ENCODE assay signal across 8 cellular contexts in the genomic region with DNA sequence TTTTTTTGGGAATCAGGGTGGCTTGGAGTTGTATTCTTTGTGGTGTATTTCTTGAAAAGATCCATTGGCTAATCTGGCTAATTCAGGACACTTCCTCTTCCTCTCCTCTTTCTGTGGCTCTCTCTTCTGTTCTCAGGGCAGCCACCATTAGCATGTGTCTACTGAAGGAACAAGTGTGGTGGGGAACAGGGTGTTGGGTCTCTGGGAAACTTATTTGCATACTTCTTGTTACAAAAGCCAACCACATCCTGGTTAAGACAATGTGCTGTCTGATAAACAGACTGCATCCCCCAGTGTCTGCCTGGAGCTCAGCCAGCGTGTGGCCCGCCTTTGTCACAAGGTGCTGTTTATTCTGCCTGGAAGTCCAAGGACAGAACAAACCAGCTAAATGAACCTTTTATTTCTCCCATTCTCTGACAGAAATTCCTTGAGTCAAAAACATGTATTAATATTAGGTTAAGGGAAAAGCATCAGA.
DNase-seq lines count a peak whose midpoint lies in the region; ATAC-seq and TF ChIP-seq lines count a peak whose summit lies in the region.

No MANE protein-coding gene starts in this region.

- peak; percentile 64 for DNase-seq in DMS53 (lab: John Stamatoyannopoulos, UW)
- peak; percentile 58 to 84 for DNase-seq in breast epithelium (ENCODE audit: low spot score in 2 of 2)
- peak; percentile 85 to 87 for DNase-seq in left colon
- peak; percentile 13 to 38 for DNase-seq in stimulated activated CD8-positive, alpha-beta memory T cell treated with anti-CD3 and anti-CD28 coated beads, Interleukin-15, amount 100 ng/mL, for 48 hours (ENCODE audit: low read depth in 2 of 2)
- DNase-seq in 8988T, result no peak

- H3K27ac ChIP-seq in breast epithelium, result peak overlapping the region; percentile 81

- no peak overlapping the region for H3K4me3 ChIP-seq in breast epithelium

- H3K4me1 Mint-ChIP-seq in T-helper 1 cell treated with Interleukin-12 subunit alpha and Interleukin-12 subunit beta and Interleukin-4 antibody, amounts not matched to agents 30 μg/mL and 1 μg/mL, for 36 hours (ENCODE audit: low read depth), result peaks cover 44% of the 10 kb centered on the region

- H3K9me3 ChIP-seq in breast epithelium, result no peaks in the 10 kb centered on the region

- ATAC-seq in GM19467 (IDR thresholded peaks at IDR 0.05; ENCODE audit: unreplicated experiment) (peak; percentile 100), HG03571 (IDR thresholded peaks at IDR 0.05; ENCODE audit: unreplicated experiment) (peak; percentile 99), left colon (peak; percentile 76)

- peaks cover 8% of the 10 kb centered on the region for H3K36me3 Mint-ChIP-seq in T-helper 1 cell treated with Interleukin-12 subunit alpha and Interleukin-12 subunit beta and Interleukin-4 antibody, amounts not matched to agents 30 μg/mL and 1 μg/mL, for 36 hours (ENCODE audit: low read depth)

- peak overlapping the region; percentile 84 for H3K27ac Mint-ChIP-seq in T-helper 1 cell treated with Interleukin-12 subunit alpha and Interleukin-12 subunit beta and Interleukin-4 antibody, amounts not matched to agents 30 μg/mL and 1 μg/mL, for 36 hours

- peak overlapping the region; percentile 45 for H3K4me3 Mint-ChIP-seq in T-helper 1 cell treated with Interleukin-12 subunit alpha and Interleukin-12 subunit beta and Interleukin-4 antibody, amounts not matched to agents 30 μg/mL and 1 μg/mL, for 36 hours

- no peak for TF ChIP-seq CTCF in breast epithelium (IDR thresholded peaks at IDR 0.05)

- no peaks in the 10 kb centered on the region for H3K27me3 ChIP-seq in breast epithelium

- H3K9me3 Mint-ChIP-seq in T-helper 1 cell treated with Interleukin-12 subunit alpha and Interleukin-12 subunit beta and Interleukin-4 antibody, amounts not matched to agents 30 μg/mL and 1 μg/mL, for 36 hours, result peaks cover 3% of the 10 kb centered on the region

- intact Hi-C loops in breast epithelium (cut with DNase I; ENCODE audit: low total_unique reads), result loop anchor here (2.0 kb wide), 1 partner anchor 15 kb away; no protein-coding TSS in a partner anchor
- intact Hi-C loops in left colon (cut with DNase I, micrococcal nuclease), result no loop called here

- H3K36me3 ChIP-seq in breast epithelium, result no peaks in the 10 kb centered on the region

- H3K4me1 ChIP-seq in breast epithelium, result peaks cover 0 to 6% of the 10 kb centered on the region in 2 donors

- no peaks in the 10 kb centered on the region for H3K27me3 Mint-ChIP-seq in T-helper 1 cell treated with Interleukin-12 subunit alpha and Interleukin-12 subunit beta and Interleukin-4 antibody, amounts not matched to agents 30 μg/mL and 1 μg/mL, for 36 hours (ENCODE audit: low read depth)

- no peak for TF ChIP-seq POLR2A in breast epithelium (IDR thresholded peaks at IDR 0.05)
